Comparison of ENCODE assay signal across 18 cellular contexts in genomic region chr17:32671891-32672290, GRCh38.
DNase-seq lines count a peak whose midpoint lies in the region; ATAC-seq and TF ChIP-seq lines count a peak whose summit lies in the region.
"Had no signal": no experiment of that assay in that cellular context is flagged by ENCODE, and none has a peak within 500 bp of the region (broad histone marks: within the 10 kb centered on the region; RNA-seq: fewer than 3 reads in every experiment).

No MANE protein-coding gene starts in this region.

- peaks cover 2% of the 10 kb centered on the region for H3K4me1 Mint-ChIP-seq in T-helper 17 cell
- H3K4me1 Mint-ChIP-seq: central memory CD8-positive, alpha-beta T cell; naive B cell had no signal

- no peaks in the 10 kb centered on the region for H4K20me1 ChIP-seq in smooth muscle cell (ENCODE audit: low read depth)

- WGBS in psoas muscle, 3 donors: 41 to 66% (median 54%) methylated on average over 1 of the region's 1 CpG
- WGBS in smooth muscle cell (ENCODE audit: low lambda C conversion rate): 93% methylated on average over 1 of the region's 1 CpG

- H3K27me3 ChIP-seq in psoas muscle (ENCODE audit: insufficient read depth in 3 of 3, low read length in 2 of 3): no peaks in the 10 kb centered on the region
- no peaks in the 10 kb centered on the region for H3K27me3 ChIP-seq in smooth muscle cell (ENCODE audit: low read depth)

- H3K27ac Mint-ChIP-seq in T-helper 17 cell: no peak overlapping the region
- H3K27ac Mint-ChIP-seq: HFFc6; naive B cell; progenitor cell of endocrine pancreas; T-helper 1 cell treated with Interleukin-12 subunit alpha and Interleukin-12 subunit beta and Interleukin-4 antibody, amounts not matched to agents 30 μg/mL and 1 μg/mL, for 36 hours had no signal

- H3K4me3 ChIP-seq in fibroblast of pulmonary artery (replicated peaks; ENCODE audit: low read depth, low read length) (no peak overlapping the region), psoas muscle (no peak overlapping the region), smooth muscle cell (no peak overlapping the region)
- H3K4me3 ChIP-seq: K562 had no signal

- no peaks in the 10 kb centered on the region for H3K27me3 Mint-ChIP-seq in T-helper 17 cell
- H3K27me3 Mint-ChIP-seq: central memory CD8-positive, alpha-beta T cell; progenitor cell of endocrine pancreas had no signal

- TF ChIP-seq CTCF in fibroblast of pulmonary artery (IDR thresholded peaks at IDR 0.05; ENCODE audit: low read length, missing control alignments): no peak
- TF ChIP-seq CTCF in psoas muscle (IDR thresholded peaks at IDR 0.05): no peak
- TF ChIP-seq CTCF in smooth muscle cell (IDR thresholded peaks at IDR 0.05; ENCODE audit: borderline replicate concordance, insufficient read depth, poor library complexity, severe bottlenecking): no peak

- no peaks in the 10 kb centered on the region for H3K36me3 Mint-ChIP-seq in T-helper 17 cell (ENCODE audit: low read depth)

- H3K27ac ChIP-seq in psoas muscle: no peak overlapping the region
- H3K27ac ChIP-seq in smooth muscle cell (ENCODE audit: low read depth): no peak overlapping the region

- no peaks in the 10 kb centered on the region for H3K36me3 ChIP-seq in psoas muscle (ENCODE audit: insufficient read depth in 1 of 2, low read depth in 1 of 2)
- H3K36me3 ChIP-seq in smooth muscle cell (ENCODE audit: low read depth): no peaks in the 10 kb centered on the region

- no peak overlapping the region for H3K4me2 ChIP-seq in smooth muscle cell

- H3K79me2 ChIP-seq in smooth muscle cell (ENCODE audit: low read depth): no peaks in the 10 kb centered on the region

- intact Hi-C loops in psoas muscle (cut with DNase I): no loop called here

- no peak overlapping the region for H2AFZ ChIP-seq in smooth muscle cell (ENCODE audit: low read depth)

- ATAC-seq in psoas muscle (no peak), T-helper 17 cell (no peak)
- ATAC-seq: K562 had no signal

- H3F3A ChIP-seq in smooth muscle cell (ENCODE audit: low read depth): no peaks in the 10 kb centered on the region

- DNase-seq in GM03348 (ENCODE audit: low spot score) (peak; percentile 20), RPMI8226 (peak; percentile 6), fibroblast of pulmonary artery (ENCODE audit: low read depth) (peak; percentile 4), psoas muscle (peak; percentile 36 to 63), NCI-H526 (lab: John Stamatoyannopoulos, UW) (no peak), T-helper 17 cell (no peak), NOMO-1 treated with dmso at 0.1 percent for 144 hours (lab: John Stamatoyannopoulos, UW; ENCODE audit: unreplicated experiment) (no peak), smooth muscle cell (lab: John Stamatoyannopoulos, UW; ENCODE audit: unreplicated experiment) (no peak)
- DNase-seq: activated CD4-positive, alpha-beta T cell treated with anti-CD3 and anti-CD28 coated beads for 4 hours; activated T-cell treated with anti-CD3 and anti-CD28 coated beads for 4 hours; HFFc6; hippocampal formation; naive B cell; NCI-H2029 had no signal

- H3K9ac ChIP-seq in smooth muscle cell (ENCODE audit: low read depth): no peak overlapping the region

- H3K4me3 Mint-ChIP-seq in T-helper 17 cell: no peak overlapping the region
- H3K4me3 Mint-ChIP-seq: central memory CD8-positive, alpha-beta T cell; HFFc6; naive B cell; T-helper 1 cell treated with Interleukin-12 subunit alpha and Interleukin-12 subunit beta and Interleukin-4 antibody, amounts not matched to agents 30 μg/mL and 1 μg/mL, for 36 hours had no signal

- H3K4me1 ChIP-seq in psoas muscle (no peaks in the 10 kb centered on the region), smooth muscle cell (ENCODE audit: low read depth) (no peaks in the 10 kb centered on the region)

- H3K9me3 ChIP-seq in psoas muscle: no peaks in the 10 kb centered on the region
- no peaks in the 10 kb centered on the region for H3K9me3 ChIP-seq in T-helper 17 cell (ENCODE audit: control insufficient read depth, low read length, poor library complexity, severe bottlenecking)
- no peaks in the 10 kb centered on the region for H3K9me3 ChIP-seq in smooth muscle cell (replicated peaks; ENCODE audit: low read depth)

Comparison
In these comparisons a context has a peak if more than half of its experiments do, and no peak if none do; other contexts are left out.
1. DNase-seq: peak in GM03348 (single experiment), RPMI8226 (single experiment), fibroblast of pulmonary artery (single experiment) and psoas muscle (2 of 2); none in NCI-H526 (0 of 2), T-helper 17 cell (0 of 3), NOMO-1 treated with dmso at 0.1 percent for 144 hours (single experiment) and smooth muscle cell (single experiment).